ENCODE assay signal across 10 cellular contexts in the genomic region with DNA sequence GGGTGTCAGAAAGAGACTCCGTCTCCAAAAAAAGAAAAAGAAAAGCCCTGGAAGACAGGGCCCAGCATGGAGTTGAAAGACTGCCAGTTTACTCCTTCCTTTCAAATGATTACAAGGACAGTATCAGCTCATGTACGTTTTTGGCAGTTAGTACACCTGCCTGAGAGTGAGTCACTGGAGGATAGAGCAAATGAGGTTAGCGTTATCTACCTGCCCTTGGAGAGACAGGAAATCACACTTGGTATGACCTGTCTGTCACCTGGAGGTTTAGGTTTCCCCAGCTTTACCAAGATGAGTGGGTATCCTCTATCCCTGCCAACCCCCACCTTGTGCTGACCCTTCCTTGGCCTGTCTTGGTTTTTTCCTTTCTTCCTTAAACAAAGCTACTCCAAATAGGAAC.
A peak's percentile ranks its signal among the peaks of the same experiment; 100 is the strongest.
DNase-seq lines count a peak whose midpoint lies in the region; ATAC-seq and TF ChIP-seq lines count a peak whose summit lies in the region.
"Had no signal": no experiment of that assay in that cellular context is flagged by ENCODE, and none has a peak within 500 bp of the region (broad histone marks: within the 10 kb centered on the region; RNA-seq: fewer than 3 reads in every experiment).

No MANE protein-coding gene starts in this region.

- POLR2A ChIA-PET in naive thymus-derived CD8-positive, alpha-beta T cell (lab: Charles Lee), result interaction anchor here (2.4 kb wide), 1 partner anchor 16 kb away, joined by 13 read pairs; no protein-coding TSS in a partner anchor

- peak; percentile 70 for DNase-seq in COLO668 (lab: John Stamatoyannopoulos, UW; ENCODE audit: unreplicated experiment)
- DNase-seq in NCI-H2029 (lab: John Stamatoyannopoulos, UW), result peak; percentile 100
- no peak for DNase-seq in coronary artery (ENCODE audit: low spot score)
- peak in 1 of 10 donors; percentile 11 for DNase-seq in naive thymus-derived CD8-positive, alpha-beta T cell
- no peak for DNase-seq in pons (ENCODE audit: low spot score)
- DNase-seq in occipital lobe (lab: John Stamatoyannopoulos, UW), result no peak
- DNase-seq: NCI-H524 treated with DMSO at 0.1 percent for 48 hours had no signal

- peaks cover 27 to 84% (median 65%) of the 10 kb centered on the region in 4 donors for H3K4me1 Mint-ChIP-seq in naive thymus-derived CD8-positive, alpha-beta T cell

- H3K4me3 ChIP-seq in coronary artery, result peak overlapping the region; percentile 24
- H3K4me3 ChIP-seq: skin epidermis had no signal

- TF ChIP-seq CTCF in coronary artery (IDR thresholded peaks at IDR 0.05), result no peak

- no peaks in the 10 kb centered on the region for H3K27me3 Mint-ChIP-seq in naive thymus-derived CD8-positive, alpha-beta T cell

- H3K27ac ChIP-seq in coronary artery, result peak overlapping the region; percentile 67 to 83

- no peaks in the 10 kb centered on the region for H3K9me3 Mint-ChIP-seq in naive thymus-derived CD8-positive, alpha-beta T cell

- ATAC-seq in naive thymus-derived CD8-positive, alpha-beta T cell, result peak; percentile 80 to 92
- ATAC-seq in GM21423 (IDR thresholded peaks at IDR 0.05; ENCODE audit: unreplicated experiment) (no peak), GM21367 (IDR thresholded peaks at IDR 0.05; ENCODE audit: unreplicated experiment) (no peak)

- peaks cover 0 to 34% (median 4%) of the 10 kb centered on the region in 3 donors for H3K36me3 Mint-ChIP-seq in naive thymus-derived CD8-positive, alpha-beta T cell

- H3K4me3 Mint-ChIP-seq in naive thymus-derived CD8-positive, alpha-beta T cell, result no peak overlapping the region

- H3K27ac Mint-ChIP-seq in naive thymus-derived CD8-positive, alpha-beta T cell, result peak overlapping the region in 6 of 10 donors; percentile 24 to 82 (median 66)

Comparison
In these comparisons a context has a peak if more than half of its experiments do, and no peak if none do; other contexts are left out.
1. DNase-seq: peak in COLO668 (single experiment) and NCI-H2029 (single experiment); none in coronary artery (single experiment), pons (single experiment) and occipital lobe (single experiment).
2. ATAC-seq: peak in naive thymus-derived CD8-positive, alpha-beta T cell (2 of 2); none in GM21423 (single experiment) and GM21367 (single experiment).